8 cellular contexts compared by ENCODE assay signal in the genomic region with DNA sequence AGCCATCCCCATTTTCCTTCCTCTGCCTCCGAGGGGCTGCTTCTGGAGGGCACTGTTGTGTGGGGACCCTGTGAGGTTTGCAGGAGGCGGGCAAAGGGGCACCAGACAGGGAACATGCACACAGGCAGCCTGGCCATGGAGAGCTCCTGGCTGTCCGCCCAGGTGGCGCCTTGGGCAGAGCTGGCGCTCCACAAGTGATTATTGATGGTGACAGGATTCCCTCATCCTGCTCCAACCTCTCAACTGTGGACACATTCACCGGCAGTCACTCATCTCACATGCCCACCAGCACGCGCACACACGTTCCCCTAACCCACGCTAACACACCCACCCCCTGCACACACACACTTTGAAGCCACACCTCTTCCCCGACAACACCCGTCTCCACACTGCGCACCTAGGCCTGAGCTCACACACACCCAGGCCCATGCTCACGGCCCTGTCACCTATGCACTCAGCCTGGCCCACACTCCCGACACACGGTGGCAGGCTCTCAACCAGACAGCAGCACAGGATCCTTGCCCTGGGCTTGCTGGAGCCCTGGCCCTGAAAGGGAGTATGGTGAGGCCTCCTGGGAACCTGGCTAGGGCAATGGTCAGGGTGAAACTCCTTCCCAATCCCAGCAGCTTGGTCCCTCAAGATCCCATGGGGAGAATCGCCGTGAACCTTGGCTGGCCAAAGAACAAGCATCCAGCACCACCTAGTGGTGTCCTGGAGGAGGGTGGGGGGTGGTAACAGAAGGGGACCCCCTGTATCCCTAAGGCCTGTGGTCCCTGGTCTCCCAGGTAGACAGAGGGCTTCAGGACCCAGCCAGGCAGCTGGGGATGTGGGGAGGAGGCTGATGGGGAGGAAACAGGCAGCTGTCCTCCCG.
DNase-seq lines count a peak whose midpoint lies in the region; ATAC-seq and TF ChIP-seq lines count a peak whose summit lies in the region.

No MANE protein-coding gene starts in this region.

- ATAC-seq in HG02973 (IDR thresholded peaks at IDR 0.05; ENCODE audit: unreplicated experiment) (no peak), HG02588 (IDR thresholded peaks at IDR 0.05; ENCODE audit: unreplicated experiment) (no peak)

- no peak overlapping the region for H3K4me3 ChIP-seq in astrocyte of the spinal cord (ENCODE audit: low read depth, low read length)

- in situ Hi-C loops in astrocyte of the spinal cord (cut with HindIII; ENCODE audit: low sequenced_read_pairs), result no loop called here

- peak; percentile 77 for TF ChIP-seq CTCF in astrocyte of the spinal cord (IDR thresholded peaks at IDR 0.05; ENCODE audit: low read depth, low read length)

- DNase-seq in COR-L47 (lab: John Stamatoyannopoulos, UW) (peak; percentile 42), Kasumi-1 (lab: John Stamatoyannopoulos, UW) (peak; percentile 19 to 42), astrocyte of the spinal cord (ENCODE audit: low read depth, low spot score) (peak; percentile 22), kidney glomerular epithelial cell (lab: John Stamatoyannopoulos, UW) (peak; percentile 17), amniotic stem cell (lab: John Stamatoyannopoulos, UW) (no peak)
- DNase-seq in activated effector memory CD4-positive, alpha-beta T cell treated with Interleukin-2 at 50 U/mL for 16 hours, result no peak

Comparison
In these comparisons a context has a peak if more than half of its experiments do, and no peak if none do; other contexts are left out.
1. DNase-seq: peak in COR-L47 (single experiment), Kasumi-1 (2 of 2), astrocyte of the spinal cord (single experiment) and kidney glomerular epithelial cell (single experiment); none in activated effector memory CD4-positive, alpha-beta T cell treated with Interleukin-2 at 50 U/mL for 16 hours (single experiment) and amniotic stem cell (single experiment).